Comparison of ENCODE assay signal across 24 cellular contexts in the genomic region with DNA sequence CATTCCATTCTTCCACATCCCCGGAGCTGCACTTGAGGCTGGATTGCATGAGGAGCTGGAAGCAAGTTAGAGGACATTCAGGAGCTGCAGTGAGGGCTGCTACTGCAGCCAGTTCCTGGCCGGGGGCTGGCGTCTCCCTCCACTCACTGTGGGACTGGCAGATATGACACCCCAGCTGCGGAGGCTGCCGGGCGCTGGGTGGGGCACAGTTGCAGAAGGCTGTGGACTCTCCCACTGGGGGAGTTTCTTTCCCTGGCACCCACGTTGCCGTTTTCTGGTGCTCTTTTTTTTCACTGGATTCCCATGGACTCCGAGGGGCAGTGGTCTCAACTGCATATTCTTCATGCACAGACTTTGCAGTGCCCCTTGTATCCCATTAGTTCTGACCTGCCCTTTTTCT.
DNase-seq lines count a peak whose midpoint lies in the region; ATAC-seq and TF ChIP-seq lines count a peak whose summit lies in the region.
"Had no signal": no experiment of that assay in that cellular context is flagged by ENCODE, and none has a peak within 500 bp of the region (broad histone marks: within the 10 kb centered on the region; RNA-seq: fewer than 3 reads in every experiment).

No MANE protein-coding gene starts in this region.

- DNase-seq in H7 (peak; percentile 14), islet precursor cell (peak; percentile 26), mesenteric fat pad (ENCODE audit: low spot score) (peak; percentile 74), upper lobe of right lung (peak; percentile 42), superior temporal gyrus (ENCODE audit: extremely low spot score) (no peak)
- no peak for DNase-seq in stimulated activated CD4-positive, alpha-beta T cell treated with anti-CD3 and anti-CD28 coated beads, Interleukin-4, amount 100 ng/mL, for 4 hours
- DNase-seq: 8988T; ACHN; BE2C; C1 segment of cervical spinal cord; CD4-positive, alpha-beta memory T cell; CD4-positive, CD25-positive, alpha-beta regulatory T cell; CD8-positive, alpha-beta memory T cell; COR-L47; DMS 273 treated with DMSO at 0.1 percent for 48 hours; DMS153; DMS53; DMS79; DND-41; EL; GDM1 had no signal

- no peak overlapping the region for H3K27ac ChIP-seq in upper lobe of right lung
- H3K27ac ChIP-seq: BLaER1 had no signal

- no peaks in the 10 kb centered on the region for H3K36me3 ChIP-seq in H7 (replicated peaks; ENCODE audit: control insufficient read depth, insufficient read depth, low read length)
- H3K36me3 ChIP-seq in upper lobe of right lung = no peaks in the 10 kb centered on the region
- H3K36me3 ChIP-seq: BE2C, BLaER1 had no signal

- H3K4me3 ChIP-seq in H7 (ENCODE audit: insufficient read depth, low read depth, low read length) (no peak overlapping the region), upper lobe of right lung (no peak overlapping the region)
- H3K4me3 ChIP-seq: BLaER1, GM12878 had no signal

- intact Hi-C loops in upper lobe of right lung (cut with DNase I) = no loop called here

- no peaks in the 10 kb centered on the region for H3K9me3 ChIP-seq in upper lobe of right lung
- H3K9me3 ChIP-seq: BE2C had no signal

- no peaks in the 10 kb centered on the region for H3K4me1 ChIP-seq in upper lobe of right lung
- H3K4me1 ChIP-seq: BE2C, BLaER1 had no signal

- H3K27me3 ChIP-seq in H7 (ENCODE audit: control insufficient read depth, insufficient read depth, low read length) (no peaks in the 10 kb centered on the region), upper lobe of right lung (no peaks in the 10 kb centered on the region)
- H3K27me3 ChIP-seq: BE2C, BLaER1 had no signal

- no peak for TF ChIP-seq CTCF in upper lobe of right lung (IDR thresholded peaks at IDR 0.05)

- ATAC-seq in upper lobe of right lung (no peak), GM21825 (IDR thresholded peaks at IDR 0.05; ENCODE audit: unreplicated experiment) (no peak)
- ATAC-seq: GM12878 had no signal

Comparison
In these comparisons a context has a peak if more than half of its experiments do, and no peak if none do; other contexts are left out.
1. DNase-seq: peak in H7 (single experiment), islet precursor cell (single experiment), mesenteric fat pad (single experiment) and upper lobe of right lung (single experiment); none in stimulated activated CD4-positive, alpha-beta T cell treated with anti-CD3 and anti-CD28 coated beads, Interleukin-4, amount 100 ng/mL, for 4 hours (0 of 2) and superior temporal gyrus (single experiment).